In the genomic region with DNA sequence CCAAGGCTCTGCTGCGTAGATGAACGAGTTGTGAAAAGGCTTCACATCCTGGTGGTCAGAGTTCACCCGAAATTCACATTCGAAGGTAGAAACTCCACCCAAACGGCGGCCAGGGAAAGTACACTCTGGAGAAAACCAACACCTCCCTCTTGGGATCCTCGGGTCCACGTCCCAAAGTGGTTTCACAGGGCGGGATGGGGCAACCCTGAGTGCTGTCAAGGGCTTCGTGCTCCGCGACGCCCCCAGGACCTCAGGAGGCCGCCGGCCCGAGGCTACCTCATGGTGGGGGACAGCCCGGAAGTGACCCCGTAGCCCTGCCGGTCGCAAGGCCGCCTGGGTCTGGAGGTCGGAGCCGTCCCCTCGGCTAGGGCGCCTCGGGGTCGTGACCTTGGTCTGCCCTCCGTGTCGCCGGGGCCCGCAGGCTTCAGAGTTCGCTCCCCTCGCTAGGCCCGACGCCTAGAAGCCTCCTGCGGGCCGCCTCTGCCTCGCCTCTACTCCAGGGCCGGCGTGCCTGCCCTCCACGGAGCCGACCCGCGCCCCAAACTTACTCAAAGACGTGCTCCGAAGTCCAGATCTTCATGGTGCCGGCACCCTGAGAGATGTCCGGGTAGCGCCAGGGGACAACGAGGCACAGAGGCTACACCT, we compare ENCODE assay signal across 8 cellular contexts. TPM values are rescaled to one million over a fixed set of nuclear protein-coding genes. Genes with fewer than 3 reads are reported as not detected.
DNase-seq lines count a peak whose midpoint lies in the region; ATAC-seq, FAIRE-seq and TF ChIP-seq lines count a peak whose summit lies in the region.

A gene (minus strand): TSS at position 636 of the 645 bp plus-strand sequence. CDS start 56 bp downstream, at position 580.

- no peak for FAIRE-seq in D721Med (lab: Jason Lieb, UNC)

- H3K27ac Mint-ChIP-seq in Calu3 (ENCODE audit: unreplicated experiment) (peak within 1 kb of the TSS; percentile 43), T-cell (peak within 1 kb of the TSS; percentile 86 to 88)

- DNase-seq in Calu3 = peak; percentile 45
- DNase-seq in T-cell = peak in 3 of 34 experiments; percentile 3 to 28 (median 27)
- peak in 1 of 2 experiments; percentile 81 for DNase-seq in erythroblast (lab: John Stamatoyannopoulos, UW)
- DNase-seq in myocyte (ENCODE audit: low read depth) = peak; percentile 36
- DNase-seq in SKM-1 (lab: John Stamatoyannopoulos, UW; ENCODE audit: unreplicated experiment) = no peak
- no peak for DNase-seq in D721Med (ENCODE audit: insufficient read length, low spot score)

- no peaks in the 10 kb centered on the region for H3K9me3 Mint-ChIP-seq in Calu3 (ENCODE audit: low read depth, unreplicated experiment)
- H3K9me3 Mint-ChIP-seq in T-cell = no peaks in the 10 kb centered on the region

- H3K27me3 Mint-ChIP-seq in Calu3 (ENCODE audit: unreplicated experiment) (peaks cover 4% of the 10 kb centered on the region), T-cell (no peaks in the 10 kb centered on the region)

- no TSS peak for BruUV-seq in Calu3 (replicated peaks; lab: Mats Ljungman, UMichigan)

- peaks cover 21% of the 10 kb centered on the region for H3K4me1 Mint-ChIP-seq in Calu3 (ENCODE audit: low read depth, unreplicated experiment)
- peaks cover 47 to 60% (median 47%) of the 10 kb centered on the region in 3 donors for H3K4me1 Mint-ChIP-seq in T-cell

- ATAC-seq in HG03196 (IDR thresholded peaks at IDR 0.05; ENCODE audit: unreplicated experiment) = peak; percentile 33
- peak; percentile 10 to 33 (median 21) for ATAC-seq in T-cell (replicated peaks in 1 of 4)

- intact Hi-C loops in Calu3 (cut with micrococcal nuclease; ENCODE audit: unreplicated experiment) = no loop called here

- peaks cover 55% of the 10 kb centered on the region for H3K36me3 Mint-ChIP-seq in Calu3 (ENCODE audit: insufficient read depth, unreplicated experiment)
- H3K36me3 Mint-ChIP-seq in T-cell = peaks cover 17% of the 10 kb centered on the region

- peak; percentile 57 for TF ChIP-seq POLR2A in GM19193 (IDR thresholded peaks at IDR 0.05; ENCODE audit: extremely low read depth, insufficient read depth, insufficient read length)
- peak; percentile 48 for TF ChIP-seq POLR2A in erythroblast (IDR thresholded peaks at IDR 0.05; ENCODE audit: low read length)

- POLR2A ChIA-PET in T-cell (lab: Charles Lee) = interaction anchor here in 1 of 2 donors (0.8 to 3.3 kb wide), 2 partner anchors 11 to 390 kb away, joined by 3 to 31 read pairs; a partner anchor contains a TSS

- H3K4me3 Mint-ChIP-seq in Calu3 (ENCODE audit: low read depth, unreplicated experiment) (peak within 1 kb of the TSS; percentile 63), T-cell (peak within 1 kb of the TSS; percentile 69 to 90 (median 86))

- CTCF ChIA-PET in Calu3 (lab: Charles Lee) = interaction anchor here (0.6 to 0.9 kb wide), 3 partner anchors 10 to 794 kb away, joined by 3 read pairs; a partner anchor contains a TSS
- CTCF ChIA-PET in T-cell (lab: Charles Lee) = interaction anchor here in 1 of 2 donors (0.5 to 3.2 kb wide), 2 partner anchors 10 to 804 kb away, joined by 4 to 12 read pairs; a partner anchor contains a TSS

- TF ChIP-seq CTCF in Calu3 (IDR thresholded peaks at IDR 0.05; ENCODE audit: unreplicated experiment) = no peak
- TF ChIP-seq CTCF in D721Med (IDR thresholded peaks at IDR 0.05; ENCODE audit: insufficient read depth, missing control alignments) = no peak

RNA-seq across cellular contexts. Expression of the gene that starts here (rescaled TPM):
- total RNA-seq in Calu3 (2022) (128 and 136 TPM in 2 replicates), T-cell (10 to 100 TPM; 41.4 to 49.0 (median 43.6) TPM), myocyte (68.3 and 74.2 TPM in 2 replicates)
- polyA plus RNA-seq in myocyte (2012) = 30.6 TPM

Comparison
In these comparisons a context has a peak if more than half of its experiments do, and no peak if none do; other contexts are left out.
1. DNase-seq: peak in Calu3 (single experiment) and myocyte (single experiment); none in SKM-1 (single experiment) and D721Med (single experiment).